1 cellular context compared by ENCODE assay signal in genomic region chr6:37103169-37104039, GRCh38.
TF ChIP-seq lines count a peak whose summit lies in the region.

No MANE protein-coding gene starts in this region.

TF ChIP-seq in K562, 482 proteins besides CTCF, POLR2A, EP300 and RAD21 (continued from another document and continues in another):
- TF ChIP-seq ZNF766 (CRISPR knock-in tag; conservative IDR thresholded peaks at IDR 0.05) (peak; percentile 92), DEAF1 (CRISPR knock-in tag; IDR thresholded peaks at IDR 0.05) (peak; percentile 25; the same call in 1 of the 2 replicates), ZNF12 (CRISPR knock-in tag; IDR thresholded peaks at IDR 0.05) (no peak), TSHZ1 (CRISPR knock-in tag; IDR thresholded peaks at IDR 0.05) (no peak), NCOA2 (IDR thresholded peaks at IDR 0.05; ENCODE audit: partially characterized antibody in 2 of 2) (no peak), POLR2H (tag; IDR thresholded peaks at IDR 0.05; ENCODE audit: low read depth) (no peak), POLR2AphosphoS2 (IDR thresholded peaks at IDR 0.05; ENCODE audit: low read length) (no peak), RNF2 (IDR thresholded peaks at IDR 0.05) (peak; percentile 89), ZKSCAN8 (CRISPR knock-in tag; IDR thresholded peaks at IDR 0.05) (no peak; the same call in 1 of the 2 replicates), CREB5 (CRISPR knock-in tag; IDR thresholded peaks at IDR 0.05) (no peak), ZBED1 (IDR thresholded peaks at IDR 0.05) (0 out of 2 replicates have a peak, but pooled peaks have one; percentile 54), ZNF511 (CRISPR knock-in tag; IDR thresholded peaks at IDR 0.05) (no peak), ZNF384 (IDR thresholded peaks at IDR 0.05; ENCODE audit: low read depth, low read length) (peak; percentile 99), CCAR2 (IDR thresholded peaks at IDR 0.05; ENCODE audit: low read depth, low read length) (no peak), CBX3 (IDR thresholded peaks at IDR 0.05; ENCODE audit: borderline replicate concordance in 1 of 2, low read length in 2 of 2) (peak in 1 of 2 experiments; percentile 74; a peak in 1 of 3 replicates), SAP30 (IDR thresholded peaks at IDR 0.05; ENCODE audit: borderline replicate concordance, insufficient read depth, low read depth, low read length, poor library complexity, severe bottlenecking) (no peak), TAF9B (IDR thresholded peaks at IDR 0.05; ENCODE audit: partially characterized antibody) (peak; percentile 98), KAT8 (IDR thresholded peaks at IDR 0.05; ENCODE audit: low read depth) (no peak), STAG1 (CRISPR knock-in tag; IDR thresholded peaks at IDR 0.05; ENCODE audit: borderline replicate concordance) (no peak), CBFB (CRISPR knock-in tag; IDR thresholded peaks at IDR 0.05) (no peak), BHLHE40 (IDR thresholded peaks at IDR 0.05; ENCODE audit: low read length) (peak; percentile 87), ZNF217 (CRISPR knock-in tag; IDR thresholded peaks at IDR 0.05) (no peak), CSDE1 (IDR thresholded peaks at IDR 0.05) (no peak; a peak in 1 of 4 replicates), SRSF7 (optimal IDR thresholded peaks at IDR 0.05; ENCODE audit: low read depth, low read length) (no peak), ZEB2 (IDR thresholded peaks at IDR 0.05) (peak; percentile 88), JUNB (CRISPR knock-in tag; conservative IDR thresholded peaks at IDR 0.05) (no peak), ZHX1 (conservative IDR thresholded peaks at IDR 0.05; ENCODE audit: low read length) (no peak), GATA2 (CRISPR knock-in tag; IDR thresholded peaks at IDR 0.05) (peak; percentile 90), TGIF2 (CRISPR knock-in tag; IDR thresholded peaks at IDR 0.05) (no peak), ELF1 (tag; IDR thresholded peaks at IDR 0.05) (no peak), BACH1 (tag; IDR thresholded peaks at IDR 0.05) (peak; percentile 80), RFX7 (CRISPR knock-in tag; IDR thresholded peaks at IDR 0.05) (no peak), KDM5B (IDR thresholded peaks at IDR 0.05; ENCODE audit: insufficient replicate concordance, low read depth, low read length) (no peak), NR3C1 (CRISPR knock-in tag; IDR thresholded peaks at IDR 0.05) (no peak), PHF8 (IDR thresholded peaks at IDR 0.05; ENCODE audit: borderline replicate concordance, low read length) (no peak), TCF7L2 (IDR thresholded peaks at IDR 0.05; ENCODE audit: low read depth, low read length) (no peak), ZBTB2 (IDR thresholded peaks at IDR 0.05) (peak; percentile 79; the same call in 1 of the 2 replicates), ZNF124 (CRISPR knock-in tag; IDR thresholded peaks at IDR 0.05) (no peak), ZNF165 (CRISPR knock-in tag; IDR thresholded peaks at IDR 0.05; ENCODE audit: borderline replicate concordance) (no peak), GTF2B (IDR thresholded peaks at IDR 0.05; ENCODE audit: extremely low read depth, insufficient read length) (no peak), SIRT6 (IDR thresholded peaks at IDR 0.05; ENCODE audit: low read depth, low read length) (no peak), ZNF253 (CRISPR knock-in tag; conservative IDR thresholded peaks at IDR 0.05) (no peak), TCF3 (CRISPR knock-in tag; IDR thresholded peaks at IDR 0.05) (peak; percentile 99), TOE1 (IDR thresholded peaks at IDR 0.05; ENCODE audit: borderline replicate concordance) (peak; percentile 69; the same call in 1 of the 2 replicates), TOE1 (CRISPR knock-in tag; IDR thresholded peaks at IDR 0.05; ENCODE audit: borderline replicate concordance, low read depth) (no peak), ARID2 (IDR thresholded peaks at IDR 0.05) (no peak), ARID4B (CRISPR knock-in tag; IDR thresholded peaks at IDR 0.05) (peak; percentile 35; the same call in 1 of the 2 replicates), PATZ1 (CRISPR knock-in tag; IDR thresholded peaks at IDR 0.05; ENCODE audit: borderline replicate concordance) (no peak), PRMT5 (CRISPR knock-in tag; IDR thresholded peaks at IDR 0.05) (no peak), NR2F6 (CRISPR knock-in tag; IDR thresholded peaks at IDR 0.05) (no peak), SUPT5H (IDR thresholded peaks at IDR 0.05) (no peak)
